Comparison of ENCODE assay signal across 20 cellular contexts in genomic region chr2:64336171-64336570, GRCh38.
"Had no signal": no experiment of that assay in that cellular context is flagged by ENCODE, and none has a peak within 500 bp of the region (broad histone marks: within the 10 kb centered on the region; RNA-seq: fewer than 3 reads in every experiment).

No MANE protein-coding gene starts in this region.

- H3K4me3 ChIP-seq: coronary artery, dorsolateral prefrontal cortex, esophagus muscularis mucosa, gastroesophageal sphincter, heart left ventricle, hepatocyte, left lung, lower lobe of right lung had no signal

- H3K9me3 Mint-ChIP-seq: naive thymus-derived CD4-positive, alpha-beta T cell had no signal

- H3K79me2 ChIP-seq: hepatocyte had no signal

- H3K27ac Mint-ChIP-seq: naive thymus-derived CD4-positive, alpha-beta T cell had no signal

- DNase-seq: dermis blood vessel endothelial cell; dorsolateral prefrontal cortex; effector CD4-positive, alpha-beta T cell; effector memory CD4-positive, alpha-beta T cell; heart left ventricle; left cardiac atrium; left lung; left ventricle myocardium superior; lower lobe of right lung; mesenchymal stem cell; midbrain; naive thymus-derived CD4-positive, alpha-beta T cell had no signal

- H3K27me3 ChIP-seq: esophagus muscularis mucosa, heart left ventricle, hepatocyte, left lung had no signal

- H3K4me2 ChIP-seq: hepatocyte had no signal

- H3K27ac ChIP-seq: coronary artery, dorsolateral prefrontal cortex, esophagus muscularis mucosa, gastroesophageal sphincter, heart left ventricle, hepatocyte, left lung, lower lobe of right lung had no signal

- ATAC-seq: gastroesophageal sphincter; heart left ventricle; left cardiac atrium; left lung; left ventricle myocardium superior; lower lobe of right lung; naive thymus-derived CD4-positive, alpha-beta T cell had no signal

- H3K9me3 ChIP-seq: esophagus muscularis mucosa, gastroesophageal sphincter, heart left ventricle, left lung, lower lobe of right lung had no signal

- H3K36me3 ChIP-seq: esophagus muscularis mucosa, gastroesophageal sphincter, heart left ventricle, left lung, lower lobe of right lung had no signal

- H2AFZ ChIP-seq: hepatocyte had no signal

- FAIRE-seq: colon, endometrium, frontal cortex, islet of Langerhans had no signal

- H3K4me3 Mint-ChIP-seq: naive thymus-derived CD4-positive, alpha-beta T cell had no signal
